10 cellular contexts compared by ENCODE assay signal in genomic region chr9:21688108-21689102, GRCh38.
DNase-seq lines count a peak whose midpoint lies in the region; FAIRE-seq and TF ChIP-seq lines count a peak whose summit lies in the region.
"Had no signal": no experiment of that assay in that cellular context is flagged by ENCODE, and none has a peak within 500 bp of the region (broad histone marks: within the 10 kb centered on the region; RNA-seq: fewer than 3 reads in every experiment).

No MANE protein-coding gene starts in this region.

- H3K36me3 Mint-ChIP-seq in HFFc6 (ENCODE audit: low read depth) (no peaks in the 10 kb centered on the region), nephron progenitor cell (ENCODE audit: low read depth) (no peaks in the 10 kb centered on the region)
- H3K36me3 Mint-ChIP-seq in activated T-helper 2 cell treated with anti-CD3 and anti-CD28 coated beads, Interferon-gamma antibody, Interleukin-2, Interleukin-4, amounts not matched to agents 10 μg/mL and 5 μg/mL and 100 μg/mL, durations not matched to agents 14 hours and 24 hours and 36 hours (ENCODE audit: low read depth) = no peaks in the 10 kb centered on the region

- no peaks in the 10 kb centered on the region for H3K9me3 Mint-ChIP-seq in HFFc6
- no peaks in the 10 kb centered on the region for H3K9me3 Mint-ChIP-seq in nephron progenitor cell
- no peaks in the 10 kb centered on the region for H3K9me3 Mint-ChIP-seq in activated T-helper 2 cell treated with anti-CD3 and anti-CD28 coated beads, Interferon-gamma antibody, Interleukin-2, Interleukin-4, amounts not matched to agents 10 μg/mL and 5 μg/mL and 100 μg/mL, durations not matched to agents 14 hours and 24 hours and 36 hours

- H2BK5ac ChIP-seq in mesendoderm (ENCODE audit: low read length) = no peak overlapping the region

- no peak overlapping the region for H3K18ac ChIP-seq in mesendoderm (ENCODE audit: low read length)

- no peak overlapping the region for H3K4me2 ChIP-seq in mesendoderm (ENCODE audit: low read length)

- no peak for TF ChIP-seq POLR2A in adrenal gland (IDR thresholded peaks at IDR 0.05)

- no peak overlapping the region for H2BK15ac ChIP-seq in mesendoderm (replicated peaks; ENCODE audit: low read depth)

- H3K4me3 ChIP-seq in AG04450 (ENCODE audit: low read depth, low read length) = peak overlapping the region; percentile 45
- no peak overlapping the region for H3K4me3 ChIP-seq in adrenal gland
- H3K4me3 ChIP-seq in mesendoderm (ENCODE audit: low read length) = no peak overlapping the region

- H3K4ac ChIP-seq in mesendoderm (ENCODE audit: low read depth, low read length) = no peak overlapping the region

- no peak overlapping the region for H2AK5ac ChIP-seq in mesendoderm (ENCODE audit: low read length)

- H4K5ac ChIP-seq in mesendoderm (ENCODE audit: low read length) = no peak overlapping the region

- H3K4me1 ChIP-seq in adrenal gland (replicated peaks in 1 of 2) (no peaks in the 10 kb centered on the region), mesendoderm (ENCODE audit: control insufficient read depth, low read depth, low read length) (no peaks in the 10 kb centered on the region)

- H3K23ac ChIP-seq in mesendoderm (ENCODE audit: low read length) = no peak overlapping the region

- TF ChIP-seq CTCF in AG04450 (IDR thresholded peaks at IDR 0.05; ENCODE audit: low read depth, low read length) (no peak), HFFc6 (IDR thresholded peaks at IDR 0.05) (no peak), nephron progenitor cell (IDR thresholded peaks at IDR 0.05) (no peak), adrenal gland (IDR thresholded peaks at IDR 0.05) (no peak)

- peak; percentile 41 for FAIRE-seq in islet of Langerhans (lab: Jason Lieb, UNC)

- H3K27ac ChIP-seq in AG04450 (ENCODE audit: low read depth, low read length) (peak overlapping the region; percentile 83), adrenal gland (no peak overlapping the region), mesendoderm (ENCODE audit: low read depth, low read length) (no peak overlapping the region)

- no peaks in the 10 kb centered on the region for H3K79me2 ChIP-seq in mesendoderm (ENCODE audit: control insufficient read depth, insufficient read depth, low read length)

- H4K8ac ChIP-seq in mesendoderm (ENCODE audit: low read depth, low read length) = no peak overlapping the region

- CTCF ChIA-PET in AG04450 (lab: Charles Lee) = interaction anchor here (0.7 to 4.6 kb wide), 4 partner anchors 11 to 223 kb away, joined by 3 to 21 read pairs (median 5); no protein-coding TSS in a partner anchor

- H3K56ac ChIP-seq in mesendoderm (ENCODE audit: low read length) = no peak overlapping the region

- H3K27me3 ChIP-seq in AG04450 (ENCODE audit: control insufficient read depth, insufficient read depth, low read length) (no peaks in the 10 kb centered on the region), adrenal gland (no peaks in the 10 kb centered on the region), mesendoderm (ENCODE audit: insufficient read depth, low read length, poor library complexity) (no peaks in the 10 kb centered on the region)

- no peak overlapping the region for H3K9ac ChIP-seq in mesendoderm (ENCODE audit: low read length)

- DNase-seq in AG04450 (ENCODE audit: low read depth, low spot score) (no peak), HFFc6 (peak; percentile 69), astrocyte of the hippocampus (ENCODE audit: low read depth, low spot score) (peak; percentile 92), nephron progenitor cell (no peak), adrenal gland (no peak), mesendoderm (no peak)
- DNase-seq in activated T-helper 2 cell treated with anti-CD3 and anti-CD28 coated beads, Interferon-gamma antibody, Interleukin-2, Interleukin-4, amounts not matched to agents 10 μg/mL and 5 μg/mL and 100 μg/mL, durations not matched to agents 14 hours and 24 hours and 36 hours (ENCODE audit: low spot score) = no peak
- DNase-seq: DND-41, KBM-7 had no signal

- H3K4me3 Mint-ChIP-seq in HFFc6 = peak overlapping the region; percentile 87
- no peak overlapping the region for H3K4me3 Mint-ChIP-seq in nephron progenitor cell
- no peak overlapping the region for H3K4me3 Mint-ChIP-seq in activated T-helper 2 cell treated with anti-CD3 and anti-CD28 coated beads, Interferon-gamma antibody, Interleukin-2, Interleukin-4, amounts not matched to agents 10 μg/mL and 5 μg/mL and 100 μg/mL, durations not matched to agents 14 hours and 24 hours and 36 hours (ENCODE audit: low read depth)

- no peak overlapping the region for H2BK120ac ChIP-seq in mesendoderm (ENCODE audit: low read depth, low read length)

- H3K27ac Mint-ChIP-seq in HFFc6 (peak overlapping the region; percentile 97), nephron progenitor cell (no peak overlapping the region)
- no peak overlapping the region for H3K27ac Mint-ChIP-seq in activated T-helper 2 cell treated with anti-CD3 and anti-CD28 coated beads, Interferon-gamma antibody, Interleukin-2, Interleukin-4, amounts not matched to agents 10 μg/mL and 5 μg/mL and 100 μg/mL, durations not matched to agents 14 hours and 24 hours and 36 hours

- intact Hi-C loops in adrenal gland (cut with DNase I) = no loop called here
- intact Hi-C loops in activated T-helper 2 cell treated with anti-CD3 and anti-CD28 coated beads, Interferon-gamma antibody, Interleukin-2, Interleukin-4, amounts not matched to agents 10 μg/mL and 5 μg/mL and 100 μg/mL, durations not matched to agents 14 hours and 24 hours and 36 hours (cut with micrococcal nuclease) = loop anchor here (5.0 to 10.0 kb wide), 2 partner anchors 96 to 224 kb away; no protein-coding TSS in a partner anchor

- H3K36me3 ChIP-seq in adrenal gland (replicated peaks in 1 of 2) (no peaks in the 10 kb centered on the region), mesendoderm (ENCODE audit: control insufficient read depth, insufficient read depth, low read length) (no peaks in the 10 kb centered on the region)

- H3K27me3 Mint-ChIP-seq in HFFc6 (ENCODE audit: insufficient read depth) = no peaks in the 10 kb centered on the region; the same call in 1 of the 2 replicates
- H3K27me3 Mint-ChIP-seq in nephron progenitor cell (ENCODE audit: low read depth, poor library complexity) = peaks cover 6% of the 10 kb centered on the region
- H3K27me3 Mint-ChIP-seq in activated T-helper 2 cell treated with anti-CD3 and anti-CD28 coated beads, Interferon-gamma antibody, Interleukin-2, Interleukin-4, amounts not matched to agents 10 μg/mL and 5 μg/mL and 100 μg/mL, durations not matched to agents 14 hours and 24 hours and 36 hours (ENCODE audit: low read depth) = peaks cover 14% of the 10 kb centered on the region

- POLR2A ChIA-PET in AG04450 (lab: Yijun Ruan, JAX) = interaction anchor here (0.6 kb wide), 1 partner anchor 168 kb away, joined by 3 read pairs; no protein-coding TSS in a partner anchor

- WGBS in adrenal gland, 4 donors = 70 to 74% (median 72%) methylated on average over 8 of the region's 8 CpGs
- WGBS in mesendoderm (ENCODE audit: extremely low coverage, insufficient coverage, low lambda C conversion rate) = no CpG with 5 or more reads among the region's 8 CpGs

- no peaks in the 10 kb centered on the region for H3K9me3 ChIP-seq in AG04450 (ENCODE audit: control insufficient read depth, insufficient read depth, low read length)
- H3K9me3 ChIP-seq in adrenal gland (replicated peaks in 1 of 3) = no peaks in the 10 kb centered on the region

- H3K79me1 ChIP-seq in mesendoderm (ENCODE audit: low read length) = no peaks in the 10 kb centered on the region

- H3K4me1 Mint-ChIP-seq in HFFc6 (ENCODE audit: low read depth) (peaks cover 98% of the 10 kb centered on the region), nephron progenitor cell (peaks cover 6% of the 10 kb centered on the region)
- peaks cover 21% of the 10 kb centered on the region for H3K4me1 Mint-ChIP-seq in activated T-helper 2 cell treated with anti-CD3 and anti-CD28 coated beads, Interferon-gamma antibody, Interleukin-2, Interleukin-4, amounts not matched to agents 10 μg/mL and 5 μg/mL and 100 μg/mL, durations not matched to agents 14 hours and 24 hours and 36 hours (ENCODE audit: low read depth)

Comparison
In these comparisons a context has a peak if more than half of its experiments do, and no peak if none do; other contexts are left out.
1. DNase-seq: peak in HFFc6 (single experiment) and astrocyte of the hippocampus (single experiment); none in AG04450 (single experiment), nephron progenitor cell (single experiment), adrenal gland (0 of 7), activated T-helper 2 cell treated with anti-CD3 and anti-CD28 coated beads, Interferon-gamma antibody, Interleukin-2, Interleukin-4, amounts not matched to agents 10 μg/mL and 5 μg/mL and 100 μg/mL, durations not matched to agents 14 hours and 24 hours and 36 hours (single experiment) and mesendoderm (single experiment).